20 cellular contexts compared by ENCODE assay signal in the genomic region with DNA sequence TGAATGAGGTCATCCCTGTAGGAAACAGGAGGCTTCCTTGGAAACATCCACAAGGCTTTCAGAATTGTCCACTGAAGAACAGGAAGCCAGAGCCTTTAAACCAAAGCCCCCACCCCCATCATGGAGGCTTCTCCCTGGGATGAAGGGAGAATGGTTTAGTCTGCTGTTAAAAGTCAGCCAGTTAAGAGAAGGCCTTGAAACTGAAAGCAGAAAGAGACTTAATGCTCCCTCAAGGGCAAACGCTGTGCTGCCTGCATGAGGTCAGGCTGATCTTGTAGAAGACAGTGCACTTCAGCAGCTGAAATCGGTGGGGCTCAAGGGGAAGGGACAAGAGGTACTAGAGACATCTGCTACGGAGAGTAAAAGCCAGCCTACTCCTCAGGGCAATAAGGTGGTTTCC.
DNase-seq lines count a peak whose midpoint lies in the region; ATAC-seq, FAIRE-seq and TF ChIP-seq lines count a peak whose summit lies in the region.
"Had no signal": no experiment of that assay in that cellular context is flagged by ENCODE, and none has a peak within 500 bp of the region (broad histone marks: within the 10 kb centered on the region; RNA-seq: fewer than 3 reads in every experiment).

No MANE protein-coding gene starts in this region.

- H3K4me1 ChIP-seq in KMS-11 (ENCODE audit: low read depth, poor library complexity, severe bottlenecking) (peaks cover 50% of the 10 kb centered on the region), K562 (replicated peaks in 1 of 2; ENCODE audit: control insufficient read depth in 2 of 2, insufficient read depth in 2 of 2, low read length in 2 of 2) (peaks cover 0 to 3% of the 10 kb centered on the region in 2 experiments; a peak in 3 of 5 replicates)
- H3K4me1 ChIP-seq: esophagus muscularis mucosa, left lung, tibial artery had no signal

- peaks cover 5% of the 10 kb centered on the region for H3K4me1 Mint-ChIP-seq in activated CD4-positive, alpha-beta T cell treated with anti-CD3 and anti-CD28 coated beads, Interleukin-2, amount 10 ng/mL, durations not matched to agents 7 days and 5 days
- H3K4me1 Mint-ChIP-seq: CD4-positive, CD25-positive, alpha-beta regulatory T cell; central memory CD8-positive, alpha-beta T cell had no signal

- H3K9me1 ChIP-seq in K562 (ENCODE audit: control insufficient read depth, insufficient read depth, low read length): peaks cover 2% of the 10 kb centered on the region

- H4K20me1 ChIP-seq in KMS-11 (ENCODE audit: insufficient read depth) (no peaks in the 10 kb centered on the region), K562 (replicated peaks; ENCODE audit: control insufficient read depth, insufficient read depth, low read length) (no peaks in the 10 kb centered on the region)

- POLR2A ChIA-PET in activated CD4-positive, alpha-beta T cell treated with anti-CD3 and anti-CD28 coated beads, Interleukin-2, amount 10 ng/mL, durations not matched to agents 7 days and 5 days (lab: Charles Lee): no interaction called here
- POLR2A ChIA-PET in K562 (lab: Yijun Ruan, JAX): no interaction called here

- H3K79me2 ChIP-seq in KMS-11 (ENCODE audit: insufficient read depth, low read depth) (no peaks in the 10 kb centered on the region), K562 (ENCODE audit: control insufficient read depth, insufficient read depth, low read length) (no peaks in the 10 kb centered on the region)

- CTCF ChIA-PET in activated CD4-positive, alpha-beta T cell treated with anti-CD3 and anti-CD28 coated beads, Interleukin-2, amount 10 ng/mL, durations not matched to agents 7 days and 5 days (lab: Charles Lee): no interaction called here
- CTCF ChIA-PET in K562 (lab: Yijun Ruan, JAX; ENCODE audit: low intra/inter-chr PET ratio): no interaction called here

- in situ Hi-C loops in K562 (cut with MboI): no loop called here

- no peak overlapping the region for H3K4me3 ChIP-seq in KMS-11 (IDR thresholded peaks at IDR 0.05; ENCODE audit: insufficient read depth, low read depth, low read length)
- no peak overlapping the region for H3K4me3 ChIP-seq in K562
- H3K4me3 ChIP-seq: esophagus muscularis mucosa, left lung, tibial artery had no signal

- no peaks in the 10 kb centered on the region for H3K9me3 Mint-ChIP-seq in activated CD4-positive, alpha-beta T cell treated with anti-CD3 and anti-CD28 coated beads, Interleukin-2, amount 10 ng/mL, durations not matched to agents 7 days and 5 days
- H3K9me3 Mint-ChIP-seq: CD4-positive, CD25-positive, alpha-beta regulatory T cell; central memory CD8-positive, alpha-beta T cell had no signal

- H3K27me3 ChIP-seq in KMS-11 (ENCODE audit: insufficient read depth, low read depth): no peaks in the 10 kb centered on the region
- H3K27me3 ChIP-seq in K562 (ENCODE audit: control insufficient read depth in 2 of 2, insufficient read depth in 2 of 2, low read length in 2 of 2): no peaks in the 10 kb centered on the region
- H3K27me3 ChIP-seq: esophagus muscularis mucosa, left lung, neutrophil, tibial artery had no signal

- no peak overlapping the region for H3K4me3 Mint-ChIP-seq in activated CD4-positive, alpha-beta T cell treated with anti-CD3 and anti-CD28 coated beads, Interleukin-2, amount 10 ng/mL, durations not matched to agents 7 days and 5 days
- H3K4me3 Mint-ChIP-seq: CD4-positive, CD25-positive, alpha-beta regulatory T cell; central memory CD8-positive, alpha-beta T cell had no signal

- FAIRE-seq in K562 (lab: Jason Lieb, UNC): no peak

- no peak for TF ChIP-seq POLR2A in K562 (conservative IDR thresholded peaks at IDR 0.05)

- ATAC-seq in K562 (no peak), GM18873 (IDR thresholded peaks at IDR 0.05; ENCODE audit: low FRiP score, unreplicated experiment) (no peak), HG03108 (IDR thresholded peaks at IDR 0.05; ENCODE audit: unreplicated experiment) (no peak)
- ATAC-seq: left lung had no signal

- H3K9ac ChIP-seq in KMS-11: peak overlapping the region; percentile 8; the same call in 1 of the 2 replicates
- no peak overlapping the region for H3K9ac ChIP-seq in K562 (ENCODE audit: insufficient read depth in 1 of 2, low read depth in 2 of 2, low read length in 2 of 2)

- no peaks in the 10 kb centered on the region for H3K27me3 Mint-ChIP-seq in activated CD4-positive, alpha-beta T cell treated with anti-CD3 and anti-CD28 coated beads, Interleukin-2, amount 10 ng/mL, durations not matched to agents 7 days and 5 days
- H3K27me3 Mint-ChIP-seq: CD4-positive, CD25-positive, alpha-beta regulatory T cell; central memory CD8-positive, alpha-beta T cell had no signal

- H2AFZ ChIP-seq in KMS-11 (ENCODE audit: low read depth) (peak overlapping the region; percentile 16; the same call in 1 of the 2 replicates), K562 (ENCODE audit: low read depth, low read length) (no peak overlapping the region)

- H3K9me3 ChIP-seq in K562 (replicated peaks; ENCODE audit: control insufficient read depth, insufficient read depth, low read depth, low read length): no peaks in the 10 kb centered on the region
- H3K9me3 ChIP-seq: esophagus muscularis mucosa, left lung, neutrophil, tibial artery had no signal

- peak overlapping the region; percentile 16 for H3K27ac Mint-ChIP-seq in activated CD4-positive, alpha-beta T cell treated with anti-CD3 and anti-CD28 coated beads, Interleukin-2, amount 10 ng/mL, durations not matched to agents 7 days and 5 days
- H3K27ac Mint-ChIP-seq: CD4-positive, CD25-positive, alpha-beta regulatory T cell had no signal

- peak overlapping the region; percentile 31 for H3K4me2 ChIP-seq in KMS-11
- H3K4me2 ChIP-seq in K562 (ENCODE audit: insufficient read depth, low read length): no peak overlapping the region

- 9% methylated on average over 3 of the region's 3 CpGs for WGBS in K562 (ENCODE audit: insufficient coverage, low coverage, missing lambda C conversion rate)

- no peak for DNase-seq in activated CD4-positive, alpha-beta T cell treated with anti-CD3 and anti-CD28 coated beads, Interleukin-2, amount 10 ng/mL, durations not matched to agents 7 days and 5 days
- DNase-seq in activated CD4-positive, alpha-beta T cell treated with anti-CD3 and anti-CD28 coated beads for 4 hours: no peak
- no peak for DNase-seq in K562 (ENCODE audit: extremely low read depth in 1 of 4, low spot score in 3 of 4)
- DNase-seq in Kasumi-1 (lab: John Stamatoyannopoulos, UW): no peak
- DNase-seq in CD1c-positive myeloid dendritic cell (ENCODE audit: extremely low spot score): no peak
- DNase-seq: activated CD4-positive, CD25-positive, alpha-beta regulatory T cell treated with anti-CD3 and anti-CD28 coated beads, Interleukin-2, amount 50 U/mL, for 72 hours; activated gamma-delta T cell; amygdala; left lung; NCI-H2107; NCI-H526 treated with DMSO at 0.1 percent for 48 hours; T-helper 9 cell; tibial artery had no signal

- no peak for TF ChIP-seq EP300 in K562 (IDR thresholded peaks at IDR 0.05; ENCODE audit: low read length)

- no peak for TF ChIP-seq RAD21 in K562 (CRISPR knock-in tag; conservative IDR thresholded peaks at IDR 0.05 in 1 of 2, IDR thresholded peaks at IDR 0.05 in 1 of 2)

- no peak for TF ChIP-seq CTCF in KMS-11 (conservative IDR thresholded peaks at IDR 0.05; ENCODE audit: low read depth, low read length)
- no peak for TF ChIP-seq CTCF in K562 (IDR thresholded peaks at IDR 0.05 in 2 of 3, conservative IDR thresholded peaks at IDR 0.05 in 1 of 3; ENCODE audit: insufficient read depth in 2 of 3, low read depth in 1 of 3, low read length in 3 of 3)

- no TSS peak for BruUV-seq in K562 (replicated peaks; lab: Mats Ljungman, UMichigan)

- intact Hi-C loops in K562 (cut with micrococcal nuclease): no loop called here

- peak overlapping the region; percentile 45 for H3K27ac ChIP-seq in KMS-11
- no peak overlapping the region for H3K27ac ChIP-seq in K562 (ENCODE audit: extremely low read depth, low read depth, low read length)
- H3K27ac ChIP-seq: esophagus muscularis mucosa, left lung, neutrophil, tibial artery had no signal

- H3K36me3 ChIP-seq in KMS-11 (ENCODE audit: insufficient read depth): no peaks in the 10 kb centered on the region
- no peaks in the 10 kb centered on the region for H3K36me3 ChIP-seq in K562 (ENCODE audit: control insufficient read depth, insufficient read depth, low read length)
- H3K36me3 ChIP-seq: esophagus muscularis mucosa, left lung, neutrophil, tibial artery had no signal

- no peaks in the 10 kb centered on the region for H3K36me3 Mint-ChIP-seq in activated CD4-positive, alpha-beta T cell treated with anti-CD3 and anti-CD28 coated beads, Interleukin-2, amount 10 ng/mL, durations not matched to agents 7 days and 5 days (ENCODE audit: low read depth)
- H3K36me3 Mint-ChIP-seq: CD4-positive, CD25-positive, alpha-beta regulatory T cell had no signal

TF ChIP-seq in K562, 482 proteins besides CTCF, POLR2A, EP300 and RAD21:
- TF ChIP-seq, protein P1, sequence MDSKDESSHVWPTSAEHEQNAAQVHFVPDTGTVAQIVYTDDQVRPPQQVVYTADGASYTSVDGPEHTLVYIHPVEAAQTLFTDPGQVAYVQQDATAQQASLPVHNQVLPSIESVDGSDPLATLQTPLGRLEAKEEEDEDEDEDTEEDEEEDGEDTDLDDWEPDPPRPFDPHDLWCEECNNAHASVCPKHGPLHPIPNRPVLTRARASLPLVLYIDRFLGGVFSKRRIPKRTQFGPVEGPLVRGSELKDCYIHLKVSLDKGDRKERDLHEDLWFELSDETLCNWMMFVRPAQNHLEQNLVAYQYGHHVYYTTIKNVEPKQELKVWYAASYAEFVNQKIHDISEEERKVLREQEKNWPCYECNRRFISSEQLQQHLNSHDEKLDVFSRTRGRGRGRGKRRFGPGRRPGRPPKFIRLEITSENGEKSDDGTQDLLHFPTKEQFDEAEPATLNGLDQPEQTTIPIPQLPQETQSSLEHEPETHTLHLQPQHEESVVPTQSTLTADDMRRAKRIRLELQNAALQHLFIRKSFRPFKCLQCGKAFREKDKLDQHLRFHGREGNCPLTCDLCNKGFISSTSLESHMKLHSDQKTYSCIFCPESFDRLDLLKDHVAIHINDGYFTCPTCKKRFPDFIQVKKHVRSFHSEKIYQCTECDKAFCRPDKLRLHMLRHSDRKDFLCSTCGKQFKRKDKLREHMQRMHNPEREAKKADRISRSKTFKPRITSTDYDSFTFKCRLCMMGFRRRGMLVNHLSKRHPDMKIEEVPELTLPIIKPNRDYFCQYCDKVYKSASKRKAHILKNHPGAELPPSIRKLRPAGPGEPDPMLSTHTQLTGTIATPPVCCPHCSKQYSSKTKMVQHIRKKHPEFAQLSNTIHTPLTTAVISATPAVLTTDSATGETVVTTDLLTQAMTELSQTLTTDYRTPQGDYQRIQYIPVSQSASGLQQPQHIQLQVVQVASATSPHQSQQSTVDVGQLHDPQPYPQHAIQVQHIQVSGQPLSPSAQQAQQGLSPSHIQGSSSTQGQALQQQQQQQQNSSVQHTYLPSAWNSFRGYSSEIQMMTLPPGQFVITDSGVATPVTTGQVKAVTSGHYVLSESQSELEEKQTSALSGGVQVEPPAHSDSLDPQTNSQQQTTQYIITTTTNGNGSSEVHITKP (IDR thresholded peaks at IDR 0.05; ENCODE audit: partially characterized antibody): peak; percentile 82
- TF ChIP-seq ZNF551 (CRISPR knock-in tag; IDR thresholded peaks at IDR 0.05) (no peak), ATF7 (IDR thresholded peaks at IDR 0.05) (peak; percentile 21; the same call in 1 of the 2 replicates), ESRRA (IDR thresholded peaks at IDR 0.05; ENCODE audit: borderline replicate concordance, low read depth) (peak; percentile 30; the same call in 1 of the 2 replicates)
TF ChIP-seq in K562: peak in this region for 3.
